In the genomic region with DNA sequence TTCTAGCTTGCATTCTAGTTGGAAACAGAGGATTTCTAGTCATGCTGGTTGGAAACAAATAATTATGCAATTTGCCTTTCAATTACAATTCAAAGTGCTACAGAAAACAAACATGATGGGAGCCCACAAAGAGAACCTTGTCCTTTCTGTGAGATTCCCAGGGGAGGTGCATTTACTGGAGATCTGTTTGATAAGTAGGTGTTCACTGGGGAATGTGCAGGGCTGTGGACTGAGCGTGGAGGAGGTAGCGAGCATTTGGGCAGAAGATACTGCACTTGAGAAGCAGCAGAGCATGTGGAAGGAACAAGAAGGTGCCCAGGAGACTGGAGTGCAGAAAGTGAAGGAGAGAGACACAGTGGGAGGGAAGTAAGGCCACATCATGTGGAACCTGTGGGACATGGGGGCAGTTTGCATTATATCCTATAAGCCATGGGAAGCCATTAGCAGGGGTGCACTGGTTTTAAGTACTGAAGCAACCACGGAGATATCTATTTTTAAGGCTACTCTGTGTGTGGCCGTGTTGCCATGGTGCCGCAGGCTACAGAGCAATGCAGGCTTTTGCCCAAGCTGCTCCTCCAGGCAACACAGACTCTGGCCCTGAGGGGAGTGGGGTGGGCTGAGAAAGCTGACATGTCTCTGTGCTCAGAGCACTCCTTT, we compare ENCODE assay signal across 1 cellular context.
A peak's percentile ranks its signal among the peaks of the same experiment; 100 is the strongest.
TF ChIP-seq lines count a peak whose summit lies in the region.

No MANE protein-coding gene starts in this region.

TF ChIP-seq in HepG2, 621 proteins besides CTCF, POLR2A, EP300 and RAD21 (continued from another document and continues in another):
- TF ChIP-seq ZNF564 (CRISPR knock-in tag; IDR thresholded peaks at IDR 0.05) (no peak; the same call in 1 of the 2 replicates), RXRA (CRISPR knock-in tag; IDR thresholded peaks at IDR 0.05) (peak; percentile 24; the same call in 1 of the 2 replicates), SOX5 (CRISPR knock-in tag; IDR thresholded peaks at IDR 0.05; ENCODE audit: borderline replicate concordance) (peak; percentile 93; the same call in 1 of the 2 replicates), MEF2D (CRISPR knock-in tag; IDR thresholded peaks at IDR 0.05) (no peak), ZNF354B (CRISPR knock-in tag; IDR thresholded peaks at IDR 0.05) (no peak), ZNF562 (CRISPR knock-in tag; IDR thresholded peaks at IDR 0.05; ENCODE audit: borderline replicate concordance) (no peak), ZFP36L1 (CRISPR knock-in tag; IDR thresholded peaks at IDR 0.05) (no peak), TCF12 (IDR thresholded peaks at IDR 0.05) (no peak), TCF12 (CRISPR knock-in tag; IDR thresholded peaks at IDR 0.05) (no peak), ZNF709 (CRISPR knock-in tag; IDR thresholded peaks at IDR 0.05) (0 out of 2 replicates have a peak, but pooled peaks have one; percentile 58), MIXL1 (CRISPR knock-in tag; IDR thresholded peaks at IDR 0.05) (peak; percentile 83), ZNF292 (CRISPR knock-in tag; IDR thresholded peaks at IDR 0.05; ENCODE audit: borderline replicate concordance, low read depth) (peak; percentile 80; the same call in 1 of the 2 replicates), TBL1XR1 (IDR thresholded peaks at IDR 0.05; ENCODE audit: borderline replicate concordance, low read length, partially characterized antibody) (peak; percentile 12), ETV5 (CRISPR knock-in tag; IDR thresholded peaks at IDR 0.05; ENCODE audit: borderline replicate concordance) (peak; percentile 32; the same call in 1 of the 2 replicates), RBAK (CRISPR knock-in tag; IDR thresholded peaks at IDR 0.05) (no peak), KDM3A (CRISPR knock-in tag; IDR thresholded peaks at IDR 0.05; ENCODE audit: low read depth) (no peak), ZNF674 (CRISPR knock-in tag; IDR thresholded peaks at IDR 0.05; ENCODE audit: low read depth) (no peak), DNMT1 (CRISPR knock-in tag; IDR thresholded peaks at IDR 0.05) (no peak), HNF4A (CRISPR knock-in tag; IDR thresholded peaks at IDR 0.05) (peak; percentile 88), ZNF616 (CRISPR knock-in tag; IDR thresholded peaks at IDR 0.05; ENCODE audit: low read depth) (no peak), RBFOX2 (IDR thresholded peaks at IDR 0.05; ENCODE audit: low read depth, low read length) (peak; percentile 75), NAIF1 (CRISPR knock-in tag; IDR thresholded peaks at IDR 0.05; ENCODE audit: borderline replicate concordance) (no peak), SMARCC2 (IDR thresholded peaks at IDR 0.05) (no peak), ZSCAN31 (CRISPR knock-in tag; IDR thresholded peaks at IDR 0.05; ENCODE audit: low read depth) (peak; percentile 48; the same call in 1 of the 2 replicates), ZNF549 (CRISPR knock-in tag; IDR thresholded peaks at IDR 0.05) (no peak), GFI1 (CRISPR knock-in tag; IDR thresholded peaks at IDR 0.05; ENCODE audit: borderline replicate concordance) (no peak), ZNF468 (CRISPR knock-in tag; IDR thresholded peaks at IDR 0.05) (no peak), HDAC2 (CRISPR knock-in tag; IDR thresholded peaks at IDR 0.05) (peak; percentile 56; the same call in 1 of the 2 replicates), TBX2 (CRISPR knock-in tag; IDR thresholded peaks at IDR 0.05; ENCODE audit: borderline replicate concordance) (peak; percentile 98), ZFX (CRISPR knock-in tag; IDR thresholded peaks at IDR 0.05; ENCODE audit: low read depth) (no peak), FOXK1 (CRISPR knock-in tag; IDR thresholded peaks at IDR 0.05; ENCODE audit: borderline replicate concordance, low read depth) (no peak), ZNF20 (CRISPR knock-in tag; IDR thresholded peaks at IDR 0.05) (no peak)
- TF ChIP-seq, protein P1, sequence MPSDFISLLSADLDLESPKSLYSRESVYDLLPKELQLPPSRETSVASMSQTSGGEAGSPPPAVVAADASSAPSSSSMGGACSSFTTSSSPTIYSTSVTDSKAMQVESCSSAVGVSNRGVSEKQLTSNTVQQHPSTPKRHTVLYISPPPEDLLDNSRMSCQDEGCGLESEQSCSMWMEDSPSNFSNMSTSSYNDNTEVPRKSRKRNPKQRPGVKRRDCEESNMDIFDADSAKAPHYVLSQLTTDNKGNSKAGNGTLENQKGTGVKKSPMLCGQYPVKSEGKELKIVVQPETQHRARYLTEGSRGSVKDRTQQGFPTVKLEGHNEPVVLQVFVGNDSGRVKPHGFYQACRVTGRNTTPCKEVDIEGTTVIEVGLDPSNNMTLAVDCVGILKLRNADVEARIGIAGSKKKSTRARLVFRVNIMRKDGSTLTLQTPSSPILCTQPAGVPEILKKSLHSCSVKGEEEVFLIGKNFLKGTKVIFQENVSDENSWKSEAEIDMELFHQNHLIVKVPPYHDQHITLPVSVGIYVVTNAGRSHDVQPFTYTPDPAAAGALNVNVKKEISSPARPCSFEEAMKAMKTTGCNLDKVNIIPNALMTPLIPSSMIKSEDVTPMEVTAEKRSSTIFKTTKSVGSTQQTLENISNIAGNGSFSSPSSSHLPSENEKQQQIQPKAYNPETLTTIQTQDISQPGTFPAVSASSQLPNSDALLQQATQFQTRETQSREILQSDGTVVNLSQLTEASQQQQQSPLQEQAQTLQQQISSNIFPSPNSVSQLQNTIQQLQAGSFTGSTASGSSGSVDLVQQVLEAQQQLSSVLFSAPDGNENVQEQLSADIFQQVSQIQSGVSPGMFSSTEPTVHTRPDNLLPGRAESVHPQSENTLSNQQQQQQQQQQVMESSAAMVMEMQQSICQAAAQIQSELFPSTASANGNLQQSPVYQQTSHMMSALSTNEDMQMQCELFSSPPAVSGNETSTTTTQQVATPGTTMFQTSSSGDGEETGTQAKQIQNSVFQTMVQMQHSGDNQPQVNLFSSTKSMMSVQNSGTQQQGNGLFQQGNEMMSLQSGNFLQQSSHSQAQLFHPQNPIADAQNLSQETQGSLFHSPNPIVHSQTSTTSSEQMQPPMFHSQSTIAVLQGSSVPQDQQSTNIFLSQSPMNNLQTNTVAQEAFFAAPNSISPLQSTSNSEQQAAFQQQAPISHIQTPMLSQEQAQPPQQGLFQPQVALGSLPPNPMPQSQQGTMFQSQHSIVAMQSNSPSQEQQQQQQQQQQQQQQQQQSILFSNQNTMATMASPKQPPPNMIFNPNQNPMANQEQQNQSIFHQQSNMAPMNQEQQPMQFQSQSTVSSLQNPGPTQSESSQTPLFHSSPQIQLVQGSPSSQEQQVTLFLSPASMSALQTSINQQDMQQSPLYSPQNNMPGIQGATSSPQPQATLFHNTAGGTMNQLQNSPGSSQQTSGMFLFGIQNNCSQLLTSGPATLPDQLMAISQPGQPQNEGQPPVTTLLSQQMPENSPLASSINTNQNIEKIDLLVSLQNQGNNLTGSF (CRISPR knock-in tag; IDR thresholded peaks at IDR 0.05), result no peak
- TF ChIP-seq, protein P2, sequence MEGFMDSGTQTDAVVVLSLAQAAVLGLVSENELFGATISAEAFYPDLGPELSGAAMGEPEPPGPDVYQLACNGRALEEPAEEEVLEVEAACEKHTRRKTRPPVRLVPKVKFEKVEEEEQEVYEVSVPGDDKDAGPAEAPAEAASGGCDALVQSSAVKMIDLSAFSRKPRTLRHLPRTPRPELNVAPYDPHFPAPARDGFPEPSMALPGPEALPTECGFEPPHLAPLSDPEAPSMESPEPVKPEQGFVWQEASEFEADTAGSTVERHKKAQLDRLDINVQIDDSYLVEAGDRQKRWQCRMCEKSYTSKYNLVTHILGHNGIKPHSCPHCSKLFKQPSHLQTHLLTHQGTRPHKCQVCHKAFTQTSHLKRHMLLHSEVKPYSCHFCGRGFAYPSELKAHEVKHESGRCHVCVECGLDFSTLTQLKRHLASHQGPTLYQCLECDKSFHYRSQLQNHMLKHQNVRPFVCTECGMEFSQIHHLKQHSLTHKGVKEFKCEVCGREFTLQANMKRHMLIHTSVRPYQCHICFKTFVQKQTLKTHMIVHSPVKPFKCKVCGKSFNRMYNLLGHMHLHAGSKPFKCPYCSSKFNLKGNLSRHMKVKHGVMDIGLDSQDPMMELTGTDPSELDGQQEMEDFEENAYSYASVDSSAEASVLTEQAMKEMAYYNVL (CRISPR knock-in tag; IDR thresholded peaks at IDR 0.05; ENCODE audit: borderline replicate concordance), result peak; percentile 64
- TF ChIP-seq, protein P3, sequence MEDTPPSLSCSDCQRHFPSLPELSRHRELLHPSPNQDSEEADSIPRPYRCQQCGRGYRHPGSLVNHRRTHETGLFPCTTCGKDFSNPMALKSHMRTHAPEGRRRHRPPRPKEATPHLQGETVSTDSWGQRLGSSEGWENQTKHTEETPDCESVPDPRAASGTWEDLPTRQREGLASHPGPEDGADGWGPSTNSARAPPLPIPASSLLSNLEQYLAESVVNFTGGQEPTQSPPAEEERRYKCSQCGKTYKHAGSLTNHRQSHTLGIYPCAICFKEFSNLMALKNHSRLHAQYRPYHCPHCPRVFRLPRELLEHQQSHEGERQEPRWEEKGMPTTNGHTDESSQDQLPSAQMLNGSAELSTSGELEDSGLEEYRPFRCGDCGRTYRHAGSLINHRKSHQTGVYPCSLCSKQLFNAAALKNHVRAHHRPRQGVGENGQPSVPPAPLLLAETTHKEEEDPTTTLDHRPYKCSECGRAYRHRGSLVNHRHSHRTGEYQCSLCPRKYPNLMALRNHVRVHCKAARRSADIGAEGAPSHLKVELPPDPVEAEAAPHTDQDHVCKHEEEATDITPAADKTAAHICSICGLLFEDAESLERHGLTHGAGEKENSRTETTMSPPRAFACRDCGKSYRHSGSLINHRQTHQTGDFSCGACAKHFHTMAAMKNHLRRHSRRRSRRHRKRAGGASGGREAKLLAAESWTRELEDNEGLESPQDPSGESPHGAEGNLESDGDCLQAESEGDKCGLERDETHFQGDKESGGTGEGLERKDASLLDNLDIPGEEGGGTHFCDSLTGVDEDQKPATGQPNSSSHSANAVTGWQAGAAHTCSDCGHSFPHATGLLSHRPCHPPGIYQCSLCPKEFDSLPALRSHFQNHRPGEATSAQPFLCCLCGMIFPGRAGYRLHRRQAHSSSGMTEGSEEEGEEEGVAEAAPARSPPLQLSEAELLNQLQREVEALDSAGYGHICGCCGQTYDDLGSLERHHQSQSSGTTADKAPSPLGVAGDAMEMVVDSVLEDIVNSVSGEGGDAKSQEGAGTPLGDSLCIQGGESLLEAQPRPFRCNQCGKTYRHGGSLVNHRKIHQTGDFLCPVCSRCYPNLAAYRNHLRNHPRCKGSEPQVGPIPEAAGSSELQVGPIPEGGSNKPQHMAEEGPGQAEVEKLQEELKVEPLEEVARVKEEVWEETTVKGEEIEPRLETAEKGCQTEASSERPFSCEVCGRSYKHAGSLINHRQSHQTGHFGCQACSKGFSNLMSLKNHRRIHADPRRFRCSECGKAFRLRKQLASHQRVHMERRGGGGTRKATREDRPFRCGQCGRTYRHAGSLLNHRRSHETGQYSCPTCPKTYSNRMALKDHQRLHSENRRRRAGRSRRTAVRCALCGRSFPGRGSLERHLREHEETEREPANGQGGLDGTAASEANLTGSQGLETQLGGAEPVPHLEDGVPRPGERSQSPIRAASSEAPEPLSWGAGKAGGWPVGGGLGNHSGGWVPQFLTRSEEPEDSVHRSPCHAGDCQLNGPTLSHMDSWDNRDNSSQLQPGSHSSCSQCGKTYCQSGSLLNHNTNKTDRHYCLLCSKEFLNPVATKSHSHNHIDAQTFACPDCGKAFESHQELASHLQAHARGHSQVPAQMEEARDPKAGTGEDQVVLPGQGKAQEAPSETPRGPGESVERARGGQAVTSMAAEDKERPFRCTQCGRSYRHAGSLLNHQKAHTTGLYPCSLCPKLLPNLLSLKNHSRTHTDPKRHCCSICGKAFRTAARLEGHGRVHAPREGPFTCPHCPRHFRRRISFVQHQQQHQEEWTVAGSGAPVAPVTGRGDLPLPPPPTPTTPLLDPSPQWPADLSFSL (CRISPR knock-in tag; IDR thresholded peaks at IDR 0.05), result no peak
- TF ChIP-seq, protein P4, sequence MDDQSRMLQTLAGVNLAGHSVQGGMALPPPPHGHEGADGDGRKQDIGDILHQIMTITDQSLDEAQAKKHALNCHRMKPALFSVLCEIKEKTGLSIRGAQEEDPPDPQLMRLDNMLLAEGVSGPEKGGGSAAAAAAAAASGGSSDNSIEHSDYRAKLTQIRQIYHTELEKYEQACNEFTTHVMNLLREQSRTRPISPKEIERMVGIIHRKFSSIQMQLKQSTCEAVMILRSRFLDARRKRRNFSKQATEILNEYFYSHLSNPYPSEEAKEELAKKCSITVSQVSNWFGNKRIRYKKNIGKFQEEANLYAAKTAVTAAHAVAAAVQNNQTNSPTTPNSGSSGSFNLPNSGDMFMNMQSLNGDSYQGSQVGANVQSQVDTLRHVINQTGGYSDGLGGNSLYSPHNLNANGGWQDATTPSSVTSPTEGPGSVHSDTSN (CRISPR knock-in tag; IDR thresholded peaks at IDR 0.05; ENCODE audit: borderline replicate concordance), result no peak
- TF ChIP-seq, protein P5, sequence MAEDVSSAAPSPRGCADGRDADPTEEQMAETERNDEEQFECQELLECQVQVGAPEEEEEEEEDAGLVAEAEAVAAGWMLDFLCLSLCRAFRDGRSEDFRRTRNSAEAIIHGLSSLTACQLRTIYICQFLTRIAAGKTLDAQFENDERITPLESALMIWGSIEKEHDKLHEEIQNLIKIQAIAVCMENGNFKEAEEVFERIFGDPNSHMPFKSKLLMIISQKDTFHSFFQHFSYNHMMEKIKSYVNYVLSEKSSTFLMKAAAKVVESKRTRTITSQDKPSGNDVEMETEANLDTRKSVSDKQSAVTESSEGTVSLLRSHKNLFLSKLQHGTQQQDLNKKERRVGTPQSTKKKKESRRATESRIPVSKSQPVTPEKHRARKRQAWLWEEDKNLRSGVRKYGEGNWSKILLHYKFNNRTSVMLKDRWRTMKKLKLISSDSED (CRISPR knock-in tag; IDR thresholded peaks at IDR 0.05), result no peak
- TF ChIP-seq, protein P6, sequence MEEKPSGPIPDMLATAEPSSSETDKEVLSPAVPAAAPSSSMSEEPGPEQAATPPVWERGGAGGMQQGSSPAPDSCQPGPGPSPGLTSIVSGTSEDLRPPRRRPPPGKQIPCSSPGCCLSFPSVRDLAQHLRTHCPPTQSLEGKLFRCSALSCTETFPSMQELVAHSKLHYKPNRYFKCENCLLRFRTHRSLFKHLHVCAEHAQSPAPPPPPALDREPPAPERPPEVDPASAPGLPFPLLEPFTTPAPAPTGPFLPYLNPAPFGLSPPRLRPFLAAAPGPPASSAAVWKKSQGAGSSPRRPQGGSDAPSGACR (CRISPR knock-in tag; IDR thresholded peaks at IDR 0.05), result no peak
- TF ChIP-seq, protein P7, sequence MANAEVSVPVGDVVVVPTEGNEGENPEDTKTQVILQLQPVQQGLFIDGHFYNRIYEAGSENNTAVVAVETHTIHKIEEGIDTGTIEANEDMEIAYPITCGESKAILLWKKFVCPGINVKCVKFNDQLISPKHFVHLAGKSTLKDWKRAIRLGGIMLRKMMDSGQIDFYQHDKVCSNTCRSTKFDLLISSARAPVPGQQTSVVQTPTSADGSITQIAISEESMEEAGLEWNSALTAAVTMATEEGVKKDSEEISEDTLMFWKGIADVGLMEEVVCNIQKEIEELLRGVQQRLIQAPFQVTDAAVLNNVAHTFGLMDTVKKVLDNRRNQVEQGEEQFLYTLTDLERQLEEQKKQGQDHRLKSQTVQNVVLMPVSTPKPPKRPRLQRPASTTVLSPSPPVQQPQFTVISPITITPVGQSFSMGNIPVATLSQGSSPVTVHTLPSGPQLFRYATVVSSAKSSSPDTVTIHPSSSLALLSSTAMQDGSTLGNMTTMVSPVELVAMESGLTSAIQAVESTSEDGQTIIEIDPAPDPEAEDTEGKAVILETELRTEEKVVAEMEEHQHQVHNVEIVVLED (CRISPR knock-in tag; IDR thresholded peaks at IDR 0.05; ENCODE audit: borderline replicate concordance), result no peak
- TF ChIP-seq, protein P8, sequence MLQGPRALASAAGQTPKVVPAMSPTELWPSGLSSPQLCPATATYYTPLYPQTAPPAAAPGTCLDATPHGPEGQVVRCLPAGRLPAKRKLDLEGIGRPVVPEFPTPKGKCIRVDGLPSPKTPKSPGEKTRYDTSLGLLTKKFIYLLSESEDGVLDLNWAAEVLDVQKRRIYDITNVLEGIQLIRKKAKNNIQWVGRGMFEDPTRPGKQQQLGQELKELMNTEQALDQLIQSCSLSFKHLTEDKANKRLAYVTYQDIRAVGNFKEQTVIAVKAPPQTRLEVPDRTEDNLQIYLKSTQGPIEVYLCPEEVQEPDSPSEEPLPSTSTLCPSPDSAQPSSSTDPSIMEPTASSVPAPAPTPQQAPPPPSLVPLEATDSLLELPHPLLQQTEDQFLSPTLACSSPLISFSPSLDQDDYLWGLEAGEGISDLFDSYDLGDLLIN (CRISPR knock-in tag; IDR thresholded peaks at IDR 0.05; ENCODE audit: borderline replicate concordance), result no peak
